In the genomic region with DNA sequence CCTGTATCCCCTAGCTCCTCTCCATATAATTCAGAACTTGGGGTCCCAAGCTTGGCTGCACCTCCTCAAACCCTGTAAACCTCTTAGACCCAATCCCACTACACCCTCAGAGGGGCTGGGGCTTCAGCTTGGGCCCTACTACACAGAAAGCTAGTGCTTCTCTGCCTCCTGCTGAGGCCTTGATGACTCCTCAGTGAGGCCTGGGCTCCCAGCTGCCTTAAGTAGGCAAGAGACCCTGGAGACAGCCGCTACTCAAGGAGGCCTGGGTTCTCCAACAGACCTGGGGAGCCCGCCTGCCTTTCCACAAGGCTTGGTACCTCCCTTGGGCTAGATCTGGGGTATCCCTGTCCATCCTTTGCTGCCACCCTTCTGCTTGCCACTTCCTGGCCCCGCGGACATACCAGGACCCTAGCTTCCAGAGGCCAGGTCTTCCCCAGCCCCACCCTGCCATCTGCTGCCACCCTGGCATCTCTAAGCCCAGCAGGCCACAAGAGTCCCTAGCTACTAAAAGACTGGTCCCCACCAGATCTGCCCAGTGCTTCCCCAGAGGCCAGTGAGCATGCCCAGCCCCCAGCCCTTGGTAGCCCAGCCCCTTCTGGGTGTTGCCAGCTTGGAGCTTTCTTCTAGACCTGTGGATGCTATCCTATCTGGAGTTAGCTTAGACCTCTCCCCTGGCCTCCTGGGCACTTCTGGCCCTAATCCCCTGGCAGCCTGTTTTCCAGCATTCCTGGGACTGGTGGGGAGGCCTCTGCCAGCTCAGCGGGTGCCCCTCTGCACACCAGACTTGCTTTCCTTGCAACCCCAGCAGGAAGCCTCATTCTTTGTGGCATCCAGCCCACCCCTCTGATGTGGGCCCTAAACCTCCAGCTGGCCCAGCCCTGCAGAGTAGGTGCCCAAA, we compare ENCODE assay signal across 1 cellular context.
A peak's percentile ranks its signal among the peaks of the same experiment; 100 is the strongest.
TF ChIP-seq lines count a peak whose summit lies in the region.

No MANE protein-coding gene starts in this region.

TF ChIP-seq in HepG2, 621 proteins besides CTCF, POLR2A, EP300 and RAD21 (continued from another document and continues in another):
- TF ChIP-seq USF2 (IDR thresholded peaks at IDR 0.05; ENCODE audit: low read depth, low read length) (no peak), USF2 (CRISPR knock-in tag; IDR thresholded peaks at IDR 0.05; ENCODE audit: borderline replicate concordance) (no peak), AGO2 (optimal IDR thresholded peaks at IDR 0.05; ENCODE audit: low read depth, low read length) (peak; percentile 86), NPAS2 (CRISPR knock-in tag; IDR thresholded peaks at IDR 0.05; ENCODE audit: borderline replicate concordance) (0 out of 2 replicates have a peak, but pooled peaks have one; percentile 27), SIN3A (IDR thresholded peaks at IDR 0.05; ENCODE audit: borderline replicate concordance, low read depth, low read length) (no peak), ISL2 (CRISPR knock-in tag; IDR thresholded peaks at IDR 0.05) (0 out of 2 replicates have a peak, but pooled peaks have one; percentile 20), MAZ (IDR thresholded peaks at IDR 0.05; ENCODE audit: borderline replicate concordance, low read depth, low read length) (no peak), MAZ (CRISPR knock-in tag; IDR thresholded peaks at IDR 0.05; ENCODE audit: low read depth) (0 out of 2 replicates have a peak, but pooled peaks have one; percentile 27), HMGXB3 (CRISPR knock-in tag; IDR thresholded peaks at IDR 0.05; ENCODE audit: borderline replicate concordance) (no peak), ATF2 (CRISPR knock-in tag; IDR thresholded peaks at IDR 0.05) (no peak), AGO1 (IDR thresholded peaks at IDR 0.05; ENCODE audit: low read depth, low read length, poor library complexity, severe bottlenecking) (peak; percentile 90), KDM2A (CRISPR knock-in tag; IDR thresholded peaks at IDR 0.05; ENCODE audit: borderline replicate concordance, low read depth) (peak; percentile 36), ZC3H13 (CRISPR knock-in tag; IDR thresholded peaks at IDR 0.05) (0 out of 2 replicates have a peak, but pooled peaks have one; percentile 21), ZNF20 (CRISPR knock-in tag; IDR thresholded peaks at IDR 0.05) (no peak), HHEX (CRISPR knock-in tag; IDR thresholded peaks at IDR 0.05) (no peak), CBFB (CRISPR knock-in tag; IDR thresholded peaks at IDR 0.05) (no peak), NFIC (IDR thresholded peaks at IDR 0.05; ENCODE audit: low read length) (no peak), ETV6 (CRISPR knock-in tag; conservative IDR thresholded peaks at IDR 0.05) (no peak), AKAP8 (CRISPR knock-in tag; IDR thresholded peaks at IDR 0.05) (0 out of 2 replicates have a peak, but pooled peaks have one; percentile 63)
- TF ChIP-seq, protein P1, sequence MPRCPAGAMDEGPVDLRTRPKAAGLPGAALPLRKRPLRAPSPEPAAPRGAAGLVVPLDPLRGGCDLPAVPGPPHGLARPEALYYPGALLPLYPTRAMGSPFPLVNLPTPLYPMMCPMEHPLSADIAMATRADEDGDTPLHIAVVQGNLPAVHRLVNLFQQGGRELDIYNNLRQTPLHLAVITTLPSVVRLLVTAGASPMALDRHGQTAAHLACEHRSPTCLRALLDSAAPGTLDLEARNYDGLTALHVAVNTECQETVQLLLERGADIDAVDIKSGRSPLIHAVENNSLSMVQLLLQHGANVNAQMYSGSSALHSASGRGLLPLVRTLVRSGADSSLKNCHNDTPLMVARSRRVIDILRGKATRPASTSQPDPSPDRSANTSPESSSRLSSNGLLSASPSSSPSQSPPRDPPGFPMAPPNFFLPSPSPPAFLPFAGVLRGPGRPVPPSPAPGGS (CRISPR knock-in tag; IDR thresholded peaks at IDR 0.05): no peak
- TF ChIP-seq, protein P2, sequence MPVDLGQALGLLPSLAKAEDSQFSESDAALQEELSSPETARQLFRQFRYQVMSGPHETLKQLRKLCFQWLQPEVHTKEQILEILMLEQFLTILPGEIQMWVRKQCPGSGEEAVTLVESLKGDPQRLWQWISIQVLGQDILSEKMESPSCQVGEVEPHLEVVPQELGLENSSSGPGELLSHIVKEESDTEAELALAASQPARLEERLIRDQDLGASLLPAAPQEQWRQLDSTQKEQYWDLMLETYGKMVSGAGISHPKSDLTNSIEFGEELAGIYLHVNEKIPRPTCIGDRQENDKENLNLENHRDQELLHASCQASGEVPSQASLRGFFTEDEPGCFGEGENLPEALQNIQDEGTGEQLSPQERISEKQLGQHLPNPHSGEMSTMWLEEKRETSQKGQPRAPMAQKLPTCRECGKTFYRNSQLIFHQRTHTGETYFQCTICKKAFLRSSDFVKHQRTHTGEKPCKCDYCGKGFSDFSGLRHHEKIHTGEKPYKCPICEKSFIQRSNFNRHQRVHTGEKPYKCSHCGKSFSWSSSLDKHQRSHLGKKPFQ (CRISPR knock-in tag; IDR thresholded peaks at IDR 0.05; ENCODE audit: insufficient replicate concordance): no peak
- TF ChIP-seq, protein P3, sequence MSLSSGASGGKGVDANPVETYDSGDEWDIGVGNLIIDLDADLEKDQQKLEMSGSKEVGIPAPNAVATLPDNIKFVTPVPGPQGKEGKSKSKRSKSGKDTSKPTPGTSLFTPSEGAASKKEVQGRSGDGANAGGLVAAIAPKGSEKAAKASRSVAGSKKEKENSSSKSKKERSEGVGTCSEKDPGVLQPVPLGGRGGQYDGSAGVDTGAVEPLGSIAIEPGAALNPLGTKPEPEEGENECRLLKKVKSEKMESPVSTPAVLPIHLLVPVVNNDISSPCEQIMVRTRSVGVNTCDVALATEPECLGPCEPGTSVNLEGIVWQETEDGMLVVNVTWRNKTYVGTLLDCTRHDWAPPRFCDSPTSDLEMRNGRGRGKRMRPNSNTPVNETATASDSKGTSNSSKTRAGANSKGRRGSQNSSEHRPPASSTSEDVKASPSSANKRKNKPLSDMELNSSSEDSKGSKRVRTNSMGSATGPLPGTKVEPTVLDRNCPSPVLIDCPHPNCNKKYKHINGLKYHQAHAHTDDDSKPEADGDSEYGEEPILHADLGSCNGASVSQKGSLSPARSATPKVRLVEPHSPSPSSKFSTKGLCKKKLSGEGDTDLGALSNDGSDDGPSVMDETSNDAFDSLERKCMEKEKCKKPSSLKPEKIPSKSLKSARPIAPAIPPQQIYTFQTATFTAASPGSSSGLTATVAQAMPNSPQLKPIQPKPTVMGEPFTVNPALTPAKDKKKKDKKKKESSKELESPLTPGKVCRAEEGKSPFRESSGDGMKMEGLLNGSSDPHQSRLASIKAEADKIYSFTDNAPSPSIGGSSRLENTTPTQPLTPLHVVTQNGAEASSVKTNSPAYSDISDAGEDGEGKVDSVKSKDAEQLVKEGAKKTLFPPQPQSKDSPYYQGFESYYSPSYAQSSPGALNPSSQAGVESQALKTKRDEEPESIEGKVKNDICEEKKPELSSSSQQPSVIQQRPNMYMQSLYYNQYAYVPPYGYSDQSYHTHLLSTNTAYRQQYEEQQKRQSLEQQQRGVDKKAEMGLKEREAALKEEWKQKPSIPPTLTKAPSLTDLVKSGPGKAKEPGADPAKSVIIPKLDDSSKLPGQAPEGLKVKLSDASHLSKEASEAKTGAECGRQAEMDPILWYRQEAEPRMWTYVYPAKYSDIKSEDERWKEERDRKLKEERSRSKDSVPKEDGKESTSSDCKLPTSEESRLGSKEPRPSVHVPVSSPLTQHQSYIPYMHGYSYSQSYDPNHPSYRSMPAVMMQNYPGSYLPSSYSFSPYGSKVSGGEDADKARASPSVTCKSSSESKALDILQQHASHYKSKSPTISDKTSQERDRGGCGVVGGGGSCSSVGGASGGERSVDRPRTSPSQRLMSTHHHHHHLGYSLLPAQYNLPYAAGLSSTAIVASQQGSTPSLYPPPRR (CRISPR knock-in tag; IDR thresholded peaks at IDR 0.05; ENCODE audit: borderline replicate concordance): no peak
- TF ChIP-seq, protein P4, sequence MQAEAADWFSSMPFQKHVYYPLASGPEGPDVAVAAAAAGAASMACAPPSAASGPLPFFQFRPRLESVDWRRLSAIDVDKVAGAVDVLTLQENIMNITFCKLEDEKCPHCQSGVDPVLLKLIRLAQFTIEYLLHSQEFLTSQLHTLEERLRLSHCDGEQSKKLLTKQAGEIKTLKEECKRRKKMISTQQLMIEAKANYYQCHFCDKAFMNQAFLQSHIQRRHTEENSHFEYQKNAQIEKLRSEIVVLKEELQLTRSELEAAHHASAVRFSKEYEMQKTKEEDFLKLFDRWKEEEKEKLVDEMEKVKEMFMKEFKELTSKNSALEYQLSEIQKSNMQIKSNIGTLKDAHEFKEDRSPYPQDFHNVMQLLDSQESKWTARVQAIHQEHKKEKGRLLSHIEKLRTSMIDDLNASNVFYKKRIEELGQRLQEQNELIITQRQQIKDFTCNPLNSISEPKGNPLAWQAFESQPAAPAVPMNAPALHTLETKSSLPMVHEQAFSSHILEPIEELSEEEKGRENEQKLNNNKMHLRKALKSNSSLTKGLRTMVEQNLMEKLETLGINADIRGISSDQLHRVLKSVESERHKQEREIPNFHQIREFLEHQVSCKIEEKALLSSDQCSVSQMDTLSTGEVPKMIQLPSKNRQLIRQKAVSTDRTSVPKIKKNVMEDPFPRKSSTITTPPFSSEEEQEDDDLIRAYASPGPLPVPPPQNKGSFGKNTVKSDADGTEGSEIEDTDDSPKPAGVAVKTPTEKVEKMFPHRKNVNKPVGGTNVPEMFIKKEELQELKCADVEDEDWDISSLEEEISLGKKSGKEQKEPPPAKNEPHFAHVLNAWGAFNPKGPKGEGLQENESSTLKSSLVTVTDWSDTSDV (CRISPR knock-in tag; IDR thresholded peaks at IDR 0.05): no peak
